1 cellular context compared by ENCODE assay signal in genomic region chr16:31073073-31073822, GRCh38.
A peak's percentile ranks its signal among the peaks of the same experiment; 100 is the strongest.
TF ChIP-seq lines count a peak whose summit lies in the region.

No MANE protein-coding gene starts in this region.

TF ChIP-seq in HEK293, 187 proteins besides CTCF, POLR2A, EP300 and RAD21 (continued from another document and continues in another):
- 0 out of 2 replicates have a peak, but pooled peaks have one; percentile 15 for TF ChIP-seq OSR2 (tag by site-specific recombination; IDR thresholded peaks at IDR 0.05)
- peak; percentile 63 for TF ChIP-seq ZNF76 (tag by site-specific recombination; IDR thresholded peaks at IDR 0.05; ENCODE audit: borderline replicate concordance, low read depth)
- TF ChIP-seq KLF8 (tag by site-specific recombination; IDR thresholded peaks at IDR 0.05) = peak; percentile 72
- peak; percentile 27; the same call in 1 of the 2 replicates for TF ChIP-seq ZNF777 (tag by site-specific recombination; IDR thresholded peaks at IDR 0.05; ENCODE audit: borderline replicate concordance)
- TF ChIP-seq, protein P1, sequence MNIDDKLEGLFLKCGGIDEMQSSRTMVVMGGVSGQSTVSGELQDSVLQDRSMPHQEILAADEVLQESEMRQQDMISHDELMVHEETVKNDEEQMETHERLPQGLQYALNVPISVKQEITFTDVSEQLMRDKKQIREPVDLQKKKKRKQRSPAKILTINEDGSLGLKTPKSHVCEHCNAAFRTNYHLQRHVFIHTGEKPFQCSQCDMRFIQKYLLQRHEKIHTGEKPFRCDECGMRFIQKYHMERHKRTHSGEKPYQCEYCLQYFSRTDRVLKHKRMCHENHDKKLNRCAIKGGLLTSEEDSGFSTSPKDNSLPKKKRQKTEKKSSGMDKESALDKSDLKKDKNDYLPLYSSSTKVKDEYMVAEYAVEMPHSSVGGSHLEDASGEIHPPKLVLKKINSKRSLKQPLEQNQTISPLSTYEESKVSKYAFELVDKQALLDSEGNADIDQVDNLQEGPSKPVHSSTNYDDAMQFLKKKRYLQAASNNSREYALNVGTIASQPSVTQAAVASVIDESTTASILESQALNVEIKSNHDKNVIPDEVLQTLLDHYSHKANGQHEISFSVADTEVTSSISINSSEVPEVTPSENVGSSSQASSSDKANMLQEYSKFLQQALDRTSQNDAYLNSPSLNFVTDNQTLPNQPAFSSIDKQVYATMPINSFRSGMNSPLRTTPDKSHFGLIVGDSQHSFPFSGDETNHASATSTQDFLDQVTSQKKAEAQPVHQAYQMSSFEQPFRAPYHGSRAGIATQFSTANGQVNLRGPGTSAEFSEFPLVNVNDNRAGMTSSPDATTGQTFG (tag by site-specific recombination; IDR thresholded peaks at IDR 0.05; ENCODE audit: borderline replicate concordance) = peak; percentile 82; the same call in 1 of the 2 replicates
- TF ChIP-seq ZNF701 (tag by site-specific recombination; IDR thresholded peaks at IDR 0.05) = no peak
- no peak for TF ChIP-seq ZSCAN16 (tag by site-specific recombination; IDR thresholded peaks at IDR 0.05)
- TF ChIP-seq ZNF335 (tag by site-specific recombination; conservative IDR thresholded peaks at IDR 0.05) = peak; percentile 88
- TF ChIP-seq ZNF146 (tag by site-specific recombination; IDR thresholded peaks at IDR 0.05) = peak; percentile 23; the same call in 1 of the 2 replicates
- no peak for TF ChIP-seq ZNF248 (tag by site-specific recombination; IDR thresholded peaks at IDR 0.05)
- peak; percentile 63 for TF ChIP-seq YY2 (tag by site-specific recombination; IDR thresholded peaks at IDR 0.05)
- no peak for TF ChIP-seq ZNF416 (tag by site-specific recombination; IDR thresholded peaks at IDR 0.05)
- TF ChIP-seq, protein P2, sequence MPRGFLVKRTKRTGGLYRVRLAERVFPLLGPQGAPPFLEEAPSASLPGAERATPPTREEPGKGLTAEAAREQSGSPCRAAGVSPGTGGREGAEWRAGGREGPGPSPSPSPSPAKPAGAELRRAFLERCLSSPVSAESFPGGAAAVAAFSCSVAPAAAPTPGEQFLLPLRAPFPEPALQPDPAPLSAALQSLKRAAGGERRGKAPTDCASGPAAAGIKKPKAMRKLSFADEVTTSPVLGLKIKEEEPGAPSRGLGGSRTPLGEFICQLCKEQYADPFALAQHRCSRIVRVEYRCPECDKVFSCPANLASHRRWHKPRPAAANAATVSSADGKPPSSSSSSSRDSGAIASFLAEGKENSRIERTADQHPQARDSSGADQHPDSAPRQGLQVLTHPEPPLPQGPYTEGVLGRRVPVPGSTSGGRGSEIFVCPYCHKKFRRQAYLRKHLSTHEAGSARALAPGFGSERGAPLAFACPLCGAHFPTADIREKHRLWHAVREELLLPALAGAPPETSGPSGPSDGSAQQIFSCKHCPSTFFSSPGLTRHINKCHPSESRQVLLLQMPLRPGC (tag by site-specific recombination; IDR thresholded peaks at IDR 0.05) = peak; percentile 62
- TF ChIP-seq, protein P3, sequence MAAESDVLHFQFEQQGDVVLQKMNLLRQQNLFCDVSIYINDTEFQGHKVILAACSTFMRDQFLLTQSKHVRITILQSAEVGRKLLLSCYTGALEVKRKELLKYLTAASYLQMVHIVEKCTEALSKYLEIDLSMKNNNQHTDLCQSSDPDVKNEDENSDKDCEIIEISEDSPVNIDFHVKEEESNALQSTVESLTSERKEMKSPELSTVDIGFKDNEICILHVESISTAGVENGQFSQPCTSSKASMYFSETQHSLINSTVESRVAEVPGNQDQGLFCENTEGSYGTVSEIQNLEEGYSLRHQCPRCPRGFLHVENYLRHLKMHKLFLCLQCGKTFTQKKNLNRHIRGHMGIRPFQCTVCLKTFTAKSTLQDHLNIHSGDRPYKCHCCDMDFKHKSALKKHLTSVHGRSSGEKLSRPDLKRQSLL (tag by site-specific recombination; IDR thresholded peaks at IDR 0.05) = peak; percentile 50; the same call in 1 of the 2 replicates
- no peak for TF ChIP-seq ZNF292 (tag by site-specific recombination; IDR thresholded peaks at IDR 0.05; ENCODE audit: borderline replicate concordance, low read depth)
- TF ChIP-seq BCL11A (tag by site-specific recombination; IDR thresholded peaks at IDR 0.05; ENCODE audit: low read depth) = no peak
- TF ChIP-seq ZNF202 (tag by site-specific recombination; IDR thresholded peaks at IDR 0.05; ENCODE audit: borderline replicate concordance) = no peak
- no peak for TF ChIP-seq ZNF354C (tag by site-specific recombination; IDR thresholded peaks at IDR 0.05; ENCODE audit: borderline replicate concordance, low read depth)
- peak; percentile 73 for TF ChIP-seq SP7 (tag by site-specific recombination; IDR thresholded peaks at IDR 0.05)
- peak; percentile 82; the same call in 1 of the 2 replicates for TF ChIP-seq KLF10 (tag by site-specific recombination; IDR thresholded peaks at IDR 0.05)
- peak; percentile 65 for TF ChIP-seq ZNF341 (tag by site-specific recombination; IDR thresholded peaks at IDR 0.05; ENCODE audit: low read depth)
- no peak for TF ChIP-seq ZFP41 (tag by site-specific recombination; IDR thresholded peaks at IDR 0.05; ENCODE audit: borderline replicate concordance)
- peak; percentile 42; the same call in 1 of the 2 replicates for TF ChIP-seq ZNF513 (tag by site-specific recombination; IDR thresholded peaks at IDR 0.05)
- peak; percentile 99; the same call in 1 of the 2 replicates for TF ChIP-seq IKZF3 (tag by site-specific recombination; IDR thresholded peaks at IDR 0.05)
- TF ChIP-seq, protein P4, sequence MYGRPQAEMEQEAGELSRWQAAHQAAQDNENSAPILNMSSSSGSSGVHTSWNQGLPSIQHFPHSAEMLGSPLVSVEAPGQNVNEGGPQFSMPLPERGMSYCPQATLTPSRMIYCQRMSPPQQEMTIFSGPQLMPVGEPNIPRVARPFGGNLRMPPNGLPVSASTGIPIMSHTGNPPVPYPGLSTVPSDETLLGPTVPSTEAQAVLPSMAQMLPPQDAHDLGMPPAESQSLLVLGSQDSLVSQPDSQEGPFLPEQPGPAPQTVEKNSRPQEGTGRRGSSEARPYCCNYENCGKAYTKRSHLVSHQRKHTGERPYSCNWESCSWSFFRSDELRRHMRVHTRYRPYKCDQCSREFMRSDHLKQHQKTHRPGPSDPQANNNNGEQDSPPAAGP (tag by site-specific recombination; IDR thresholded peaks at IDR 0.05) = peak; percentile 80
- TF ChIP-seq, protein P5, sequence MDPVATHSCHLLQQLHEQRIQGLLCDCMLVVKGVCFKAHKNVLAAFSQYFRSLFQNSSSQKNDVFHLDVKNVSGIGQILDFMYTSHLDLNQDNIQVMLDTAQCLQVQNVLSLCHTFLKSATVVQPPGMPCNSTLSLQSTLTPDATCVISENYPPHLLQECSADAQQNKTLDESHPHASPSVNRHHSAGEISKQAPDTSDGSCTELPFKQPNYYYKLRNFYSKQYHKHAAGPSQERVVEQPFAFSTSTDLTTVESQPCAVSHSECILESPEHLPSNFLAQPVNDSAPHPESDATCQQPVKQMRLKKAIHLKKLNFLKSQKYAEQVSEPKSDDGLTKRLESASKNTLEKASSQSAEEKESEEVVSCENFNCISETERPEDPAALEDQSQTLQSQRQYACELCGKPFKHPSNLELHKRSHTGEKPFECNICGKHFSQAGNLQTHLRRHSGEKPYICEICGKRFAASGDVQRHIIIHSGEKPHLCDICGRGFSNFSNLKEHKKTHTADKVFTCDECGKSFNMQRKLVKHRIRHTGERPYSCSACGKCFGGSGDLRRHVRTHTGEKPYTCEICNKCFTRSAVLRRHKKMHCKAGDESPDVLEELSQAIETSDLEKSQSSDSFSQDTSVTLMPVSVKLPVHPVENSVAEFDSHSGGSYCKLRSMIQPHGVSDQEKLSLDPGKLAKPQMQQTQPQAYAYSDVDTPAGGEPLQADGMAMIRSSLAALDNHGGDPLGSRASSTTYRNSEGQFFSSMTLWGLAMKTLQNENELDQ (tag by site-specific recombination; IDR thresholded peaks at IDR 0.05; ENCODE audit: low read depth) = no peak
- no peak for TF ChIP-seq ZBTB1 (tag by site-specific recombination; IDR thresholded peaks at IDR 0.05)
- peak; percentile 86 for TF ChIP-seq ZIC2 (tag by site-specific recombination; IDR thresholded peaks at IDR 0.05)
- TF ChIP-seq ZNF501 (tag by site-specific recombination; IDR thresholded peaks at IDR 0.05) = no peak
- no peak for TF ChIP-seq ZNF549 (tag by site-specific recombination; IDR thresholded peaks at IDR 0.05)
- TF ChIP-seq ZNF121 (tag by site-specific recombination; IDR thresholded peaks at IDR 0.05) = peak; percentile 100
- TF ChIP-seq, protein P6, sequence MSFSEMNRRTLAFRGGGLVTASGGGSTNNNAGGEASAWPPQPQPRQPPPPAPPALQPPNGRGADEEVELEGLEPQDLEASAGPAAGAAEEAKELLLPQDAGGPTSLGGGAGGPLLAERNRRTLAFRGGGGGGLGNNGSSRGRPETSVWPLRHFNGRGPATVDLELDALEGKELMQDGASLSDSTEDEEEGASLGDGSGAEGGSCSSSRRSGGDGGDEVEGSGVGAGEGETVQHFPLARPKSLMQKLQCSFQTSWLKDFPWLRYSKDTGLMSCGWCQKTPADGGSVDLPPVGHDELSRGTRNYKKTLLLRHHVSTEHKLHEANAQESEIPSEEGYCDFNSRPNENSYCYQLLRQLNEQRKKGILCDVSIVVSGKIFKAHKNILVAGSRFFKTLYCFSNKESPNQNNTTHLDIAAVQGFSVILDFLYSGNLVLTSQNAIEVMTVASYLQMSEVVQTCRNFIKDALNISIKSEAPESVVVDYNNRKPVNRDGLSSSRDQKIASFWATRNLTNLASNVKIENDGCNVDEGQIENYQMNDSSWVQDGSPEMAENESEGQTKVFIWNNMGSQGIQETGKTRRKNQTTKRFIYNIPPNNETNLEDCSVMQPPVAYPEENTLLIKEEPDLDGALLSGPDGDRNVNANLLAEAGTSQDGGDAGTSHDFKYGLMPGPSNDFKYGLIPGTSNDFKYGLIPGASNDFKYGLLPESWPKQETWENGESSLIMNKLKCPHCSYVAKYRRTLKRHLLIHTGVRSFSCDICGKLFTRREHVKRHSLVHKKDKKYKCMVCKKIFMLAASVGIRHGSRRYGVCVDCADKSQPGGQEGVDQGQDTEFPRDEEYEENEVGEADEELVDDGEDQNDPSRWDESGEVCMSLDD (tag by site-specific recombination; IDR thresholded peaks at IDR 0.05) = no peak
- peak; percentile 9; the same call in 1 of the 2 replicates for TF ChIP-seq ZNF221 (tag by site-specific recombination; IDR thresholded peaks at IDR 0.05; ENCODE audit: borderline replicate concordance)
- no peak for TF ChIP-seq ZNF623 (tag by site-specific recombination; IDR thresholded peaks at IDR 0.05)
- peak; percentile 78 for TF ChIP-seq YY1 (tag by site-specific recombination; IDR thresholded peaks at IDR 0.05)
- TF ChIP-seq ZBTB8A (tag by site-specific recombination; IDR thresholded peaks at IDR 0.05) = peak; percentile 82
- TF ChIP-seq, protein P7, sequence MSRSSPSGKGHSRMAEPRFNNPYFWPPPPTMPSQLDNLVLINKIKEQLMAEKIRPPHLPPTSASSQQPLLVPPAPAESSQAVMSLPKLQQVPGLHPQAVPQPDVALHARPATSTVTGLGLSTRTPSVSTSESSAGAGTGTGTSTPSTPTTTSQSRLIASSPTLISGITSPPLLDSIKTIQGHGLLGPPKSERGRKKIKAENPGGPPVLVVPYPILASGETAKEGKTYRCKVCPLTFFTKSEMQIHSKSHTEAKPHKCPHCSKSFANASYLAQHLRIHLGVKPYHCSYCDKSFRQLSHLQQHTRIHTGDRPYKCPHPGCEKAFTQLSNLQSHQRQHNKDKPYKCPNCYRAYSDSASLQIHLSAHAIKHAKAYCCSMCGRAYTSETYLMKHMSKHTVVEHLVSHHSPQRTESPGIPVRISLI (tag by site-specific recombination; IDR thresholded peaks at IDR 0.05) = no peak
- peak; percentile 55; the same call in 1 of the 2 replicates for TF ChIP-seq ZNF629 (tag by site-specific recombination; IDR thresholded peaks at IDR 0.05)
- TF ChIP-seq ZBTB17 (tag by site-specific recombination; IDR thresholded peaks at IDR 0.05) = peak; percentile 95
- no peak for TF ChIP-seq ZNF600 (tag by site-specific recombination; IDR thresholded peaks at IDR 0.05)
- no peak for TF ChIP-seq ZFP3 (tag by site-specific recombination; IDR thresholded peaks at IDR 0.05; ENCODE audit: low read depth)
- no peak for TF ChIP-seq ZNF274 (IDR thresholded peaks at IDR 0.05; ENCODE audit: low read length)
- TF ChIP-seq ZNF274 (tag by site-specific recombination; IDR thresholded peaks at IDR 0.05; ENCODE audit: borderline replicate concordance) = no peak
- no peak for TF ChIP-seq ZNF266 (tag by site-specific recombination; IDR thresholded peaks at IDR 0.05; ENCODE audit: low read depth)
- 0 out of 2 replicates have a peak, but pooled peaks have one; percentile 29 for TF ChIP-seq ZNF596 (tag by site-specific recombination; IDR thresholded peaks at IDR 0.05)
- no peak for TF ChIP-seq ZNF658 (tag by site-specific recombination; IDR thresholded peaks at IDR 0.05)
- TF ChIP-seq BCL11B (tag by site-specific recombination; IDR thresholded peaks at IDR 0.05; ENCODE audit: low read depth) = peak; percentile 46; the same call in 1 of the 2 replicates
- TF ChIP-seq GLI4 (tag by site-specific recombination; IDR thresholded peaks at IDR 0.05) = 0 out of 2 replicates have a peak, but pooled peaks have one; percentile 57
- peak; percentile 75 for TF ChIP-seq KLF16 (tag by site-specific recombination; IDR thresholded peaks at IDR 0.05)
- no peak for TF ChIP-seq HOXD13 (CRISPR knock-in tag; IDR thresholded peaks at IDR 0.05; ENCODE audit: borderline replicate concordance)
- TF ChIP-seq ZNF664 (tag by site-specific recombination; IDR thresholded peaks at IDR 0.05) = no peak
- TF ChIP-seq, protein P8, sequence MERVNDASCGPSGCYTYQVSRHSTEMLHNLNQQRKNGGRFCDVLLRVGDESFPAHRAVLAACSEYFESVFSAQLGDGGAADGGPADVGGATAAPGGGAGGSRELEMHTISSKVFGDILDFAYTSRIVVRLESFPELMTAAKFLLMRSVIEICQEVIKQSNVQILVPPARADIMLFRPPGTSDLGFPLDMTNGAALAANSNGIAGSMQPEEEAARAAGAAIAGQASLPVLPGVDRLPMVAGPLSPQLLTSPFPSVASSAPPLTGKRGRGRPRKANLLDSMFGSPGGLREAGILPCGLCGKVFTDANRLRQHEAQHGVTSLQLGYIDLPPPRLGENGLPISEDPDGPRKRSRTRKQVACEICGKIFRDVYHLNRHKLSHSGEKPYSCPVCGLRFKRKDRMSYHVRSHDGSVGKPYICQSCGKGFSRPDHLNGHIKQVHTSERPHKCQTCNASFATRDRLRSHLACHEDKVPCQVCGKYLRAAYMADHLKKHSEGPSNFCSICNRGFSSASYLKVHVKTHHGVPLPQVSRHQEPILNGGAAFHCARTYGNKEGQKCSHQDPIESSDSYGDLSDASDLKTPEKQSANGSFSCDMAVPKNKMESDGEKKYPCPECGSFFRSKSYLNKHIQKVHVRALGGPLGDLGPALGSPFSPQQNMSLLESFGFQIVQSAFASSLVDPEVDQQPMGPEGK (tag by site-specific recombination; IDR thresholded peaks at IDR 0.05) = peak; percentile 81
